In genomic region chr6:150363733-150364132, GRCh38 we compare ENCODE assay signal across 15 cellular contexts. TPM values are rescaled to one million over a fixed set of nuclear protein-coding genes. Genes with fewer than 3 reads are reported as not detected.
DNase-seq lines count a peak whose midpoint lies in the region; ATAC-seq and TF ChIP-seq lines count a peak whose summit lies in the region.
"Had no signal": no experiment of that assay in that cellular context is flagged by ENCODE, and none has a peak within 500 bp of the region (broad histone marks: within the 10 kb centered on the region; RNA-seq: fewer than 3 reads in every experiment).

No MANE protein-coding gene starts in this region.

- H3K4me1 ChIP-seq in BLaER1 treated with 17β-estradiol and CSF1 and Interleukin-3, amounts not matched to agents 10 nM and 100 nM: peaks cover 0 to 34% (median 19%) of the 10 kb centered on the region in 10 experiments; a peak in 14 of 20 replicates
- no peaks in the 10 kb centered on the region for H3K4me1 ChIP-seq in heart left ventricle

- no peaks in the 10 kb centered on the region for H3K36me3 Mint-ChIP-seq in stimulated activated effector memory CD8-positive, alpha-beta T cell treated with anti-CD3 and anti-CD28 coated beads, Interleukin-12 subunit alpha, Interleukin-12 subunit beta, amount 100 ng/mL, for 72 hours
- H3K36me3 Mint-ChIP-seq: CD8-positive, alpha-beta T cell had no signal

- H3K27ac ChIP-seq in BLaER1 treated with 17β-estradiol and CSF1 and Interleukin-3, amounts not matched to agents 10 nM and 100 nM: no peak overlapping the region
- H3K27ac ChIP-seq in heart left ventricle: no peak overlapping the region
- H3K27ac ChIP-seq: PC-9 had no signal

- TF ChIP-seq CTCF in foreskin fibroblast (IDR thresholded peaks at IDR 0.05; ENCODE audit: low read depth, low read length): no peak
- no peak for TF ChIP-seq CTCF in heart left ventricle (IDR thresholded peaks at IDR 0.05)

- H3K9me3 Mint-ChIP-seq in stimulated activated effector memory CD8-positive, alpha-beta T cell treated with anti-CD3 and anti-CD28 coated beads, Interleukin-12 subunit alpha, Interleukin-12 subunit beta, amount 100 ng/mL, for 72 hours: no peaks in the 10 kb centered on the region
- H3K9me3 Mint-ChIP-seq: CD8-positive, alpha-beta T cell had no signal

- H3K4me3 ChIP-seq in BLaER1 treated with 17β-estradiol and CSF1 and Interleukin-3, amounts not matched to agents 10 nM and 100 nM: no peak overlapping the region
- H3K4me3 ChIP-seq in foreskin fibroblast (ENCODE audit: low read depth in 1 of 2, low read length in 2 of 2): no peak overlapping the region
- H3K4me3 ChIP-seq in heart left ventricle: no peak overlapping the region
- H3K4me3 ChIP-seq: PC-9 had no signal

- H3K27me3 ChIP-seq in BLaER1 treated with 17β-estradiol and CSF1 and Interleukin-3, amounts not matched to agents 10 nM and 100 nM: 0 out of 22 replicates have a peak, but pooled peaks cover 0 to 2% (median 0%) of the 10 kb centered on the region in 11 experiments
- no peaks in the 10 kb centered on the region for H3K27me3 ChIP-seq in heart left ventricle

- H3K4me3 Mint-ChIP-seq in stimulated activated effector memory CD8-positive, alpha-beta T cell treated with anti-CD3 and anti-CD28 coated beads, Interleukin-12 subunit alpha, Interleukin-12 subunit beta, amount 100 ng/mL, for 72 hours: no peak overlapping the region
- H3K4me3 Mint-ChIP-seq: CD8-positive, alpha-beta T cell had no signal

- peak overlapping the region in 8 of 11 experiments; percentile 6 to 64 (median 53); a peak in 15 of 22 replicates for H3K4me2 ChIP-seq in BLaER1 treated with 17β-estradiol and CSF1 and Interleukin-3, amounts not matched to agents 10 nM and 100 nM
- H3K4me2 ChIP-seq: PC-9 had no signal

- H3K4me1 Mint-ChIP-seq in stimulated activated effector memory CD8-positive, alpha-beta T cell treated with anti-CD3 and anti-CD28 coated beads, Interleukin-12 subunit alpha, Interleukin-12 subunit beta, amount 100 ng/mL, for 72 hours: no peaks in the 10 kb centered on the region

- no peaks in the 10 kb centered on the region for H3K9me3 ChIP-seq in BLaER1 treated with 17β-estradiol and CSF1 and Interleukin-3, amounts not matched to agents 10 nM and 100 nM (replicated peaks in 1 of 11)
- no peaks in the 10 kb centered on the region for H3K9me3 ChIP-seq in heart left ventricle

- WGBS in heart left ventricle, 4 donors: 71 to 86% (median 77%) methylated on average over 2 of the region's 2 CpGs

- H3K27ac Mint-ChIP-seq in stimulated activated effector memory CD8-positive, alpha-beta T cell treated with anti-CD3 and anti-CD28 coated beads, Interleukin-12 subunit alpha, Interleukin-12 subunit beta, amount 100 ng/mL, for 72 hours: no peak overlapping the region
- H3K27ac Mint-ChIP-seq: CD8-positive, alpha-beta T cell had no signal

- no peaks in the 10 kb centered on the region for H4K20me1 ChIP-seq in BLaER1 treated with 17β-estradiol and CSF1 and Interleukin-3, amounts not matched to agents 10 nM and 100 nM

- no peak for ATAC-seq in heart left ventricle
- no peak for ATAC-seq in stimulated activated effector memory CD8-positive, alpha-beta T cell treated with anti-CD3 and anti-CD28 coated beads, Interleukin-12 subunit alpha, Interleukin-12 subunit beta, amount 100 ng/mL, for 72 hours
- ATAC-seq: CD8-positive, alpha-beta T cell; HCT116 had no signal

- no peaks in the 10 kb centered on the region for H3K36me3 ChIP-seq in BLaER1 treated with 17β-estradiol and CSF1 and Interleukin-3, amounts not matched to agents 10 nM and 100 nM
- H3K36me3 ChIP-seq in heart left ventricle: no peaks in the 10 kb centered on the region

- DNase-seq in Daoy (ENCODE audit: low read depth): peak; percentile 57
- peak; percentile 33 for DNase-seq in OCI-M1 (lab: John Stamatoyannopoulos, UW)
- peak; percentile 13 to 55 for DNase-seq in erythroblast (lab: John Stamatoyannopoulos, UW)
- DNase-seq in foreskin fibroblast: no peak
- no peak for DNase-seq in NCI-H748 treated with DMSO at 0.1 percent for 48 hours (lab: John Stamatoyannopoulos, UW)
- DNase-seq in heart left ventricle: no peak
- no peak for DNase-seq in stimulated activated effector memory CD8-positive, alpha-beta T cell treated with anti-CD3 and anti-CD28 coated beads, Interleukin-12 subunit alpha, Interleukin-12 subunit beta, amount 100 ng/mL, for 72 hours (ENCODE audit: low spot score in 2 of 2)
- DNase-seq: CD8-positive, alpha-beta T cell; NCI-H1105 treated with DMSO at 0.1 percent for 48 hours; NCI-H187; NCI-H524 treated with DMSO at 0.1 percent for 48 hours; PC-9 had no signal

- H3K9ac ChIP-seq in BLaER1 treated with 17β-estradiol and CSF1 and Interleukin-3, amounts not matched to agents 10 nM and 100 nM: no peak overlapping the region

- TF ChIP-seq POLR2A in erythroblast (IDR thresholded peaks at IDR 0.05; ENCODE audit: low read length) (no peak), heart left ventricle (IDR thresholded peaks at IDR 0.05) (no peak)

- intact Hi-C loops in heart left ventricle (cut with DNase I): no loop called here

RNA-seq across cellular contexts. Expression of gene IYD, which starts 5.1 kb away (rescaled TPM):
- total RNA-seq in Daoy (2014; rRNA removed; shearing (Covaris generic)): under 0.01 TPM in 1 of 2 replicates, not detected in the other
- total RNA-seq in heart left ventricle: under 1 TPM in 1 of 9 donors, not detected in 8; 0.12 TPM
- not detected for polyA plus RNA-seq in heart left ventricle
- total RNA-seq: CD8-positive, alpha-beta T cell; M059J; PC-9 had no signal

Comparison
In these comparisons a context has a peak if more than half of its experiments do, and no peak if none do; other contexts are left out.
1. DNase-seq: peak in Daoy (single experiment), OCI-M1 (single experiment) and erythroblast (2 of 2); none in foreskin fibroblast (0 of 2), NCI-H748 treated with DMSO at 0.1 percent for 48 hours (single experiment), heart left ventricle (0 of 5) and stimulated activated effector memory CD8-positive, alpha-beta T cell treated with anti-CD3 and anti-CD28 coated beads, Interleukin-12 subunit alpha, Interleukin-12 subunit beta, amount 100 ng/mL, for 72 hours (0 of 2).